Comparison of ENCODE assay signal across 20 cellular contexts in the genomic region with DNA sequence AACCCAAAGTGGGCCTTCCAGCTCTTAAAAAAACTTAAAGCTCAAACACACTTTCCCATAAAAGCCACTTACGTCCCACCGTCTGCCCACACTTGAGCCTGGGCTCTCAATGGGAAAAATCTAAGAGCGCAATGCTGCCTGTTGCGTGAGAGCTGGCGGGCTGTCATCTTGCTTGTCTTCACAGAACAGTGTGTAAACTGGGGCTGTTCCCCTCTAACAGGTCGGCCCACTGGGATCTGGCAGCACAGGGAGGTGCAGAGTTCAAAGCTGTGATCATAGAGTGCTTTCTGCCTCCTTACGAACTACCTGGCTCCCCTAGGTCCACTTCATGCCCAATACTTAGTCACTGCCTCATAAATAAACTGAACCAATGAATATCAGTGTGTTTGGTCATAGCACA.
DNase-seq lines count a peak whose midpoint lies in the region; ATAC-seq, FAIRE-seq and TF ChIP-seq lines count a peak whose summit lies in the region.
"Had no signal": no experiment of that assay in that cellular context is flagged by ENCODE, and none has a peak within 500 bp of the region (broad histone marks: within the 10 kb centered on the region; RNA-seq: fewer than 3 reads in every experiment).

No MANE protein-coding gene starts in this region.

- no peak for TF ChIP-seq CTCF in bronchial epithelial cell (IDR thresholded peaks at IDR 0.05; ENCODE audit: insufficient read depth, low read length, severe bottlenecking)
- TF ChIP-seq CTCF in lower lobe of right lung (IDR thresholded peaks at IDR 0.05), result no peak

- DNase-seq in DMS79 treated with DMSO at 0.1 percent for 48 hours (lab: John Stamatoyannopoulos, UW) (peak; percentile 88), NCI-H187 treated with DMSO at 0.1 percent for 48 hours (lab: John Stamatoyannopoulos, UW) (peak; percentile 37), bronchial epithelial cell (ENCODE audit: low read depth) (peak; percentile 9), lower lobe of right lung (no peak), GDM1 (lab: John Stamatoyannopoulos, UW) (no peak)
- DNase-seq: ACHN; Calu3; CD4-positive, alpha-beta T cell; DMS 273 treated with DMSO at 0.1 percent for 48 hours; EL; GOT3 had no signal

- no peak overlapping the region for H3K4me3 ChIP-seq in bronchial epithelial cell (ENCODE audit: low read depth, low read length)
- H3K4me3 ChIP-seq in lower lobe of right lung, result no peak overlapping the region
- H3K4me3 ChIP-seq: BLaER1 treated with 17β-estradiol and CSF1 and Interleukin-3, amounts not matched to agents 10 nM and 100 nM; HAP-1 had no signal

- no peaks in the 10 kb centered on the region for H3K4me1 ChIP-seq in lower lobe of right lung
- H3K4me1 ChIP-seq: BLaER1 treated with 17β-estradiol and CSF1 and Interleukin-3, amounts not matched to agents 10 nM and 100 nM; HAP-1 had no signal

- H3K27ac ChIP-seq in lower lobe of right lung, result no peak overlapping the region
- H3K27ac ChIP-seq: BLaER1 treated with 17β-estradiol and CSF1 and Interleukin-3, amounts not matched to agents 10 nM and 100 nM had no signal

- no peaks in the 10 kb centered on the region for H3K27me3 ChIP-seq in bronchial epithelial cell (ENCODE audit: control insufficient read depth, insufficient read depth, low read length)
- H3K27me3 ChIP-seq in lower lobe of right lung (ENCODE audit: low read depth), result no peaks in the 10 kb centered on the region
- H3K27me3 ChIP-seq: BLaER1 treated with 17β-estradiol and CSF1 and Interleukin-3, amounts not matched to agents 10 nM and 100 nM had no signal

- ATAC-seq in lower lobe of right lung (peak; percentile 35 to 73), GM21381 (IDR thresholded peaks at IDR 0.05; ENCODE audit: unreplicated experiment) (no peak), HG03039 (IDR thresholded peaks at IDR 0.05; ENCODE audit: unreplicated experiment) (no peak), GM21515 (IDR thresholded peaks at IDR 0.05; ENCODE audit: unreplicated experiment) (no peak)
- ATAC-seq: HepG2 had no signal

- H3K36me3 ChIP-seq in bronchial epithelial cell (ENCODE audit: control insufficient read depth, insufficient read depth, low read length) (no peaks in the 10 kb centered on the region), lower lobe of right lung (no peaks in the 10 kb centered on the region)
- H3K36me3 ChIP-seq: BLaER1 treated with 17β-estradiol and CSF1 and Interleukin-3, amounts not matched to agents 10 nM and 100 nM; HAP-1 had no signal

- H3K9me3 ChIP-seq in lower lobe of right lung, result no peaks in the 10 kb centered on the region
- H3K9me3 ChIP-seq: HAP-1 had no signal

- FAIRE-seq in bronchial epithelial cell (lab: Jason Lieb, UNC), result no peak
- FAIRE-seq: G401.6, GM12892, HepG2, HTR-8/SVneo had no signal

- intact Hi-C loops in lower lobe of right lung (cut with DNase I), result no loop called here

Comparison
In these comparisons a context has a peak if more than half of its experiments do, and no peak if none do; other contexts are left out.
1. DNase-seq: peak in DMS79 treated with DMSO at 0.1 percent for 48 hours (single experiment), NCI-H187 treated with DMSO at 0.1 percent for 48 hours (single experiment) and bronchial epithelial cell (single experiment); none in lower lobe of right lung (single experiment) and GDM1 (single experiment).
2. ATAC-seq: peak in lower lobe of right lung (2 of 2); none in GM21381 (single experiment), HG03039 (single experiment) and GM21515 (single experiment).